ENCODE assay signal across 1 cellular context in genomic region chr13:42225051-42225450, GRCh38.
A peak's percentile ranks its signal among the peaks of the same experiment; 100 is the strongest.
TF ChIP-seq lines count a peak whose summit lies in the region.

No MANE protein-coding gene starts in this region.

TF ChIP-seq in K562, 482 proteins besides CTCF, POLR2A, EP300 and RAD21 (continued from another document):
- TF ChIP-seq ZHX1 (conservative IDR thresholded peaks at IDR 0.05; ENCODE audit: low read length) (no peak), PHB (CRISPR knock-in tag; IDR thresholded peaks at IDR 0.05) (no peak), DPF2 (IDR thresholded peaks at IDR 0.05) (peak; percentile 56), SLC30A9 (CRISPR knock-in tag; IDR thresholded peaks at IDR 0.05) (no peak), TCF3 (CRISPR knock-in tag; IDR thresholded peaks at IDR 0.05) (peak; percentile 57)
